ENCODE assay signal across 19 cellular contexts in genomic region chr3:150740733-150741496, GRCh38. TPM values are rescaled to one million over a fixed set of nuclear protein-coding genes. Genes with fewer than 3 reads are reported as not detected.
A peak's percentile ranks its signal among the peaks of the same experiment; 100 is the strongest.
DNase-seq lines count a peak whose midpoint lies in the region; ATAC-seq and TF ChIP-seq lines count a peak whose summit lies in the region.
"Had no signal": no experiment of that assay in that cellular context is flagged by ENCODE, and none has a peak within 500 bp of the region (broad histone marks: within the 10 kb centered on the region; RNA-seq: fewer than 3 reads in every experiment).

No MANE protein-coding gene starts in this region.

- CTCF ChIA-PET in HEK293 (lab: Yijun Ruan, JAX) = no interaction called here

- no peaks in the 10 kb centered on the region for H3K9me3 Mint-ChIP-seq in activated T-cell treated with anti-CD3 and anti-CD28 coated beads, Interleukin-2, amount 50 U/mL, for 24 hours
- no peaks in the 10 kb centered on the region for H3K9me3 Mint-ChIP-seq in activated naive CD4-positive, alpha-beta T cell treated with anti-CD3 and anti-CD28 coated beads, Interleukin-2, amount 50 U/mL, for 72 hours
- no peaks in the 10 kb centered on the region for H3K9me3 Mint-ChIP-seq in type B pancreatic cell
- H3K9me3 Mint-ChIP-seq: activated naive CD8-positive, alpha-beta T cell treated with anti-CD3 and anti-CD28 coated beads, Interleukin-2, amount 10 ng/mL, durations not matched to agents 7 days and 5 days; IgD-negative memory B cell; immature natural killer cell had no signal

- ATAC-seq in activated naive CD4-positive, alpha-beta T cell treated with anti-CD3 and anti-CD28 coated beads, Interleukin-2, amount 50 U/mL, for 72 hours = peak; percentile 38 to 42
- ATAC-seq: gastrocnemius medialis, mucosa of descending colon, PC-3, psoas muscle had no signal

- H3K4me1 ChIP-seq in HEK293 (ENCODE audit: control insufficient read depth, insufficient read depth, low read length) (no peaks in the 10 kb centered on the region), parathyroid adenoma (peaks cover 33% of the 10 kb centered on the region)

- H3K27ac ChIP-seq in HEK293 (ENCODE audit: extremely low read depth, low read depth, low read length) (no peak overlapping the region), parathyroid adenoma (peak overlapping the region; percentile 11)
- H3K27ac ChIP-seq: gastrocnemius medialis, psoas muscle had no signal

- H3K27ac Mint-ChIP-seq in activated T-cell treated with anti-CD3 and anti-CD28 coated beads, Interleukin-2, amount 50 U/mL, for 24 hours = peak overlapping the region; percentile 99
- H3K27ac Mint-ChIP-seq in activated naive CD4-positive, alpha-beta T cell treated with anti-CD3 and anti-CD28 coated beads, Interleukin-2, amount 50 U/mL, for 72 hours = peak overlapping the region; percentile 93 to 99
- no peak overlapping the region for H3K27ac Mint-ChIP-seq in type B pancreatic cell
- H3K27ac Mint-ChIP-seq: activated naive CD8-positive, alpha-beta T cell treated with anti-CD3 and anti-CD28 coated beads, Interleukin-2, amount 10 ng/mL, durations not matched to agents 7 days and 5 days had no signal

- DNase-seq in activated T-cell treated with anti-CD3 and anti-CD28 coated beads, Interleukin-2, amount 50 U/mL, for 24 hours = peak; percentile 51
- DNase-seq in activated T-cell treated with anti-CD3 and anti-CD28 coated beads, Interleukin-2, amount 50 U/mL, for 1 hour = no peak
- DNase-seq in activated naive CD4-positive, alpha-beta T cell treated with anti-CD3 and anti-CD28 coated beads, Interleukin-2, amount 50 U/mL, for 72 hours (ENCODE audit: low spot score in 2 of 2) = no peak
- no peak for DNase-seq in SW 1271 (lab: John Stamatoyannopoulos, UW)
- no peak for DNase-seq in COLO829 (ENCODE audit: low spot score)
- no peak for DNase-seq in type B pancreatic cell (ENCODE audit: extremely low spot score, unreplicated experiment)
- DNase-seq: ACHN; activated naive CD8-positive, alpha-beta T cell treated with anti-CD3 and anti-CD28 coated beads, Interleukin-2, amount 10 ng/mL, durations not matched to agents 7 days and 5 days; COR-L47; gastrocnemius medialis; immature natural killer cell; mucosa of descending colon; NCI-H1417; NCI-H446 treated with DMSO at 0.1 percent for 48 hours; PC-3; psoas muscle had no signal

- no peak overlapping the region for H3K4me2 ChIP-seq in parathyroid adenoma (ENCODE audit: low read length)

- peaks cover 7% of the 10 kb centered on the region for H3K79me2 ChIP-seq in parathyroid adenoma

- H3K27me3 Mint-ChIP-seq in activated T-cell treated with anti-CD3 and anti-CD28 coated beads, Interleukin-2, amount 50 U/mL, for 24 hours = no peaks in the 10 kb centered on the region
- H3K27me3 Mint-ChIP-seq in type B pancreatic cell = no peaks in the 10 kb centered on the region
- H3K27me3 Mint-ChIP-seq: activated naive CD8-positive, alpha-beta T cell treated with anti-CD3 and anti-CD28 coated beads, Interleukin-2, amount 10 ng/mL, durations not matched to agents 7 days and 5 days; IgD-negative memory B cell had no signal

- H3K36me3 ChIP-seq in HEK293 (ENCODE audit: control insufficient read depth in 2 of 2, insufficient read depth in 1 of 2, low read length in 2 of 2) = peaks cover 0 to 10% of the 10 kb centered on the region in 2 experiments; a peak in 1 of 3 replicates
- H3K36me3 ChIP-seq in parathyroid adenoma (ENCODE audit: control insufficient read depth, insufficient read depth, low read length) = no peaks in the 10 kb centered on the region

- H3K9me3 ChIP-seq in HEK293 (ENCODE audit: control insufficient read depth, insufficient read depth, low read depth, low read length) (no peaks in the 10 kb centered on the region), parathyroid adenoma (ENCODE audit: control insufficient read depth, low read length) (no peaks in the 10 kb centered on the region)
- H3K9me3 ChIP-seq: gastrocnemius medialis, mucosa of descending colon, psoas muscle had no signal

- H3K27me3 ChIP-seq in parathyroid adenoma (ENCODE audit: control insufficient read depth, insufficient read depth, low read length) = no peaks in the 10 kb centered on the region
- H3K27me3 ChIP-seq: gastrocnemius medialis had no signal

- no peak overlapping the region for H2AFZ ChIP-seq in parathyroid adenoma

- H3K9ac ChIP-seq in parathyroid adenoma = no peak overlapping the region

- H3K36me3 Mint-ChIP-seq in activated T-cell treated with anti-CD3 and anti-CD28 coated beads, Interleukin-2, amount 50 U/mL, for 24 hours (ENCODE audit: low read depth) = peaks cover 81% of the 10 kb centered on the region
- H3K36me3 Mint-ChIP-seq in activated naive CD4-positive, alpha-beta T cell treated with anti-CD3 and anti-CD28 coated beads, Interleukin-2, amount 50 U/mL, for 72 hours = peaks cover 20 to 47% of the 10 kb centered on the region in 2 donors
- peaks cover 16% of the 10 kb centered on the region for H3K36me3 Mint-ChIP-seq in type B pancreatic cell

- H3K4me3 ChIP-seq in HEK293 (ENCODE audit: low read depth, low read length) (no peak overlapping the region), parathyroid adenoma (ENCODE audit: low read depth, low read length) (no peak overlapping the region)
- H3K4me3 ChIP-seq: gastrocnemius medialis, mucosa of descending colon, psoas muscle had no signal

- peak overlapping the region; percentile 67 for H3K4me3 Mint-ChIP-seq in activated T-cell treated with anti-CD3 and anti-CD28 coated beads, Interleukin-2, amount 50 U/mL, for 24 hours
- H3K4me3 Mint-ChIP-seq in type B pancreatic cell = no peak overlapping the region
- H3K4me3 Mint-ChIP-seq: activated naive CD8-positive, alpha-beta T cell treated with anti-CD3 and anti-CD28 coated beads, Interleukin-2, amount 10 ng/mL, durations not matched to agents 7 days and 5 days; immature natural killer cell had no signal

- no peak for TF ChIP-seq CTCF in HEK293 (tag by site-specific recombination; IDR thresholded peaks at IDR 0.05)
- TF ChIP-seq CTCF in parathyroid adenoma (IDR thresholded peaks at IDR 0.05) = no peak
- no peak for TF ChIP-seq CTCF in type B pancreatic cell (conservative IDR thresholded peaks at IDR 0.05)

- POLR2A ChIA-PET in HEK293 (lab: Yijun Ruan, JAX) = no interaction called here

- H3K4me1 Mint-ChIP-seq in activated T-cell treated with anti-CD3 and anti-CD28 coated beads, Interleukin-2, amount 50 U/mL, for 24 hours (ENCODE audit: low read depth) = peaks cover 99% of the 10 kb centered on the region
- peaks cover 23% of the 10 kb centered on the region for H3K4me1 Mint-ChIP-seq in type B pancreatic cell (ENCODE audit: unreplicated experiment)

TF ChIP-seq in HEK293, 187 proteins besides CTCF, POLR2A, EP300 and RAD21:
- TF ChIP-seq ZNF664 (tag by site-specific recombination; IDR thresholded peaks at IDR 0.05) (peak; percentile 57; the same call in 1 of the 2 replicates), MZF1 (tag by site-specific recombination; IDR thresholded peaks at IDR 0.05; ENCODE audit: borderline replicate concordance) (no peak), BCL11B (tag by site-specific recombination; IDR thresholded peaks at IDR 0.05; ENCODE audit: low read depth) (no peak), ZSCAN5A (tag by site-specific recombination; IDR thresholded peaks at IDR 0.05) (no peak)

RNA-seq across cellular contexts. Expression of gene SIAH2, which starts 22.1 kb away (rescaled TPM):
- total RNA-seq in activated naive CD4-positive, alpha-beta T cell treated with anti-CD3 and anti-CD28 coated beads, Interleukin-2, amount 50 U/mL, for 72 hours = 10 to 100 TPM; 68.3 to 74.7 TPM
- total RNA-seq in type B pancreatic cell (ENCODE audit: low replicate concordance) = 18.2 and 26.6 TPM in 2 replicates

RNA-seq across cellular contexts. Expression of gene ERICH6, which starts 37.2 kb away (rescaled TPM):
- total RNA-seq in activated naive CD4-positive, alpha-beta T cell treated with anti-CD3 and anti-CD28 coated beads, Interleukin-2, amount 50 U/mL, for 72 hours = not detected
- total RNA-seq in type B pancreatic cell (ENCODE audit: low replicate concordance) = not detected in 2 replicates
- total RNA-seq: gastrocnemius medialis, mucosa of descending colon, PC-3, psoas muscle had no signal
